In the genomic region with DNA sequence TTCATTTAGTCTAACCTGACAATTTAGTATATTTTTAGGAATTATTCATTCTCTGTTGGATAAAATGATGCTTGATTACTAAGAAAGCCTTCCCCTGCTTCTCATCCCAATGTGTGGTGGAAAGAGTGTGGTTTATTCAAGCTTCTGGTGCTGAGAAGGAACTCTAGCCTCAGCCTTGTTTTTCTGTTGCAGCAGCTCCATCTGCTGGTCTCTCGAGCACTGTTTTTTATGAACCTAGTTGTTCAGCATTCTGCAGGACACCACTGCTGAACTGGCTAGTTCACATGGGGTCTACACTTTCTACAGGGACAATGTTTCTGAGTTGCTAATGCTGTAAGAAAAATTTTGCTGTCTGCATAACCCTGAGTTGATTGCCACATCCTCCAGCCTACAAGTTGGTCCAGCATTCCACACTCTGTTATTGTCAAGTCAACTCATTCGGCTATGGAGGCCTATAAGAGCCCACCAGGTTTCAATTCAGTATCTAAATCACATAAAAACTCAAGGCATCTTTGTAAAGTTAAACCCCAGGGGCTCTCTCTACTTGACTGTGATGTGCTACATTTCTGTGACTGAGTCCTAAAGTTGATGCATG, we compare ENCODE assay signal across 1 cellular context.
A peak's percentile ranks its signal among the peaks of the same experiment; 100 is the strongest.
TF ChIP-seq lines count a peak whose summit lies in the region.

No MANE protein-coding gene starts in this region.

TF ChIP-seq in HepG2, 621 proteins besides CTCF, POLR2A, EP300 and RAD21:
- TF ChIP-seq STAG1 (CRISPR knock-in tag; IDR thresholded peaks at IDR 0.05) = peak; percentile 68
- TF ChIP-seq SMC3 (IDR thresholded peaks at IDR 0.05; ENCODE audit: low read length) = peak; percentile 56; the same call in 1 of the 2 replicates
- TF ChIP-seq, protein P1, sequence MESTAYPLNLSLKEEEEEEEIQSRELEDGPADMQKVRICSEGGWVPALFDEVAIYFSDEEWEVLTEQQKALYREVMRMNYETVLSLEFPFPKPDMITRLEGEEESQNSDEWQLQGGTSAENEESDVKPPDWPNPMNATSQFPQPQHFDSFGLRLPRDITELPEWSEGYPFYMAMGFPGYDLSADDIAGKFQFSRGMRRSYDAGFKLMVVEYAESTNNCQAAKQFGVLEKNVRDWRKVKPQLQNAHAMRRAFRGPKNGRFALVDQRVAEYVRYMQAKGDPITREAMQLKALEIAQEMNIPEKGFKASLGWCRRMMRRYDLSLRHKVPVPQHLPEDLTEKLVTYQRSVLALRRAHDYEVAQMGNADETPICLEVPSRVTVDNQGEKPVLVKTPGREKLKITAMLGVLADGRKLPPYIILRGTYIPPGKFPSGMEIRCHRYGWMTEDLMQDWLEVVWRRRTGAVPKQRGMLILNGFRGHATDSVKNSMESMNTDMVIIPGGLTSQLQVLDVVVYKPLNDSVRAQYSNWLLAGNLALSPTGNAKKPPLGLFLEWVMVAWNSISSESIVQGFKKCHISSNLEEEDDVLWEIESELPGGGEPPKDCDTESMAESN (CRISPR knock-in tag; conservative IDR thresholded peaks at IDR 0.05) = no peak
